27 cellular contexts compared by ENCODE assay signal in genomic region chr10:92997620-92998019, GRCh38.
A peak's percentile ranks its signal among the peaks of the same experiment; 100 is the strongest.
DNase-seq lines count a peak whose midpoint lies in the region; FAIRE-seq and TF ChIP-seq lines count a peak whose summit lies in the region.
"Had no signal": no experiment of that assay in that cellular context is flagged by ENCODE, and none has a peak within 500 bp of the region (broad histone marks: within the 10 kb centered on the region; RNA-seq: fewer than 3 reads in every experiment).

No MANE protein-coding gene starts in this region.

- H3K27ac ChIP-seq in GM23248 (no peak overlapping the region), astrocyte (ENCODE audit: low read depth, low read length) (no peak overlapping the region)
- H3K27ac ChIP-seq: body of pancreas, dorsolateral prefrontal cortex, gastrocnemius medialis, HL-60, neutrophil, suprapubic skin had no signal

- H3K79me2 ChIP-seq in GM23248 (ENCODE audit: insufficient read depth) (no peaks in the 10 kb centered on the region), astrocyte (ENCODE audit: insufficient read depth, low read length) (no peaks in the 10 kb centered on the region)

- no peaks in the 10 kb centered on the region for H3K9me3 Mint-ChIP-seq in astrocyte (ENCODE audit: unreplicated experiment)
- H3K9me3 Mint-ChIP-seq: activated CD4-positive, alpha-beta memory T cell treated with anti-CD3 and anti-CD28 coated beads, Interleukin-2, amount 10 ng/mL, durations not matched to agents 7 days and 5 days; naive thymus-derived CD4-positive, alpha-beta T cell; stimulated activated effector memory CD8-positive, alpha-beta T cell treated with anti-CD3 and anti-CD28 coated beads, Interleukin-12 subunit alpha, Interleukin-12 subunit beta, amount 100 ng/mL, for 72 hours had no signal

- no peak overlapping the region for H3K4me3 Mint-ChIP-seq in astrocyte (ENCODE audit: unreplicated experiment)
- H3K4me3 Mint-ChIP-seq: activated CD4-positive, alpha-beta memory T cell treated with anti-CD3 and anti-CD28 coated beads, Interleukin-2, amount 10 ng/mL, durations not matched to agents 7 days and 5 days; naive thymus-derived CD4-positive, alpha-beta T cell; stimulated activated effector memory CD8-positive, alpha-beta T cell treated with anti-CD3 and anti-CD28 coated beads, Interleukin-12 subunit alpha, Interleukin-12 subunit beta, amount 100 ng/mL, for 72 hours had no signal

- in situ Hi-C loops in GM23248 (cut with MboI), result no loop called here

- H3K4me3 ChIP-seq in GM23248, result no peak overlapping the region
- H3K4me3 ChIP-seq in astrocyte (ENCODE audit: insufficient read depth, low read depth, low read length), result no peak overlapping the region
- H3K4me3 ChIP-seq: body of pancreas, dorsolateral prefrontal cortex, gastrocnemius medialis, suprapubic skin had no signal

- FAIRE-seq in astrocyte (lab: Jason Lieb, UNC), result no peak
- FAIRE-seq: H1, urothelium cell line had no signal

- no peaks in the 10 kb centered on the region for H4K20me1 ChIP-seq in GM23248 (ENCODE audit: insufficient read depth)
- no peaks in the 10 kb centered on the region for H4K20me1 ChIP-seq in astrocyte (ENCODE audit: insufficient read depth, low read length)

- no peak for TF ChIP-seq CTCF in astrocyte (IDR thresholded peaks at IDR 0.05; ENCODE audit: insufficient read depth, low read depth, low read length)

- peaks cover 12% of the 10 kb centered on the region for H3K4me1 Mint-ChIP-seq in astrocyte (ENCODE audit: low read depth, unreplicated experiment)

- no peaks in the 10 kb centered on the region for H3K27me3 Mint-ChIP-seq in astrocyte (ENCODE audit: low read depth, unreplicated experiment)
- H3K27me3 Mint-ChIP-seq: activated CD4-positive, alpha-beta memory T cell treated with anti-CD3 and anti-CD28 coated beads, Interleukin-2, amount 10 ng/mL, durations not matched to agents 7 days and 5 days; naive thymus-derived CD4-positive, alpha-beta T cell had no signal

- no peaks in the 10 kb centered on the region for H3K36me3 Mint-ChIP-seq in astrocyte (ENCODE audit: low read depth, unreplicated experiment)
- H3K36me3 Mint-ChIP-seq: stimulated activated effector memory CD8-positive, alpha-beta T cell treated with anti-CD3 and anti-CD28 coated beads, Interleukin-12 subunit alpha, Interleukin-12 subunit beta, amount 100 ng/mL, for 72 hours had no signal

- DNase-seq in AG20443 (ENCODE audit: low spot score), result peak; percentile 7
- DNase-seq in GM23248, result peak; percentile 21
- DNase-seq in astrocyte (ENCODE audit: low read depth), result no peak
- DNase-seq in myocyte (ENCODE audit: low read depth), result peak; percentile 34
- DNase-seq in cerebellar nuclear complex (lab: John Stamatoyannopoulos, UW), result no peak
- DNase-seq in stimulated activated CD4-positive, alpha-beta T cell treated with anti-CD3 and anti-CD28 coated beads, Interleukin-12 subunit alpha, Interleukin-12 subunit beta, amount 100 ng/mL, for 4 hours, result no peak
- DNase-seq in NCI-H1694 (lab: John Stamatoyannopoulos, UW), result no peak
- DNase-seq: activated CD4-positive, alpha-beta memory T cell treated with anti-CD3 and anti-CD28 coated beads, Interleukin-2, amount 10 ng/mL, durations not matched to agents 7 days and 5 days; activated CD4-positive, alpha-beta T cell treated with anti-CD3 and anti-CD28 coated beads for 1 hour; activated CD8-positive, alpha-beta memory T cell treated with anti-CD3 and anti-CD28 coated beads, Interleukin-2, amount 50 U/mL, for 4 hours; activated naive CD4-positive, alpha-beta T cell; body of pancreas; dorsolateral prefrontal cortex; gastrocnemius medialis; hippocampal formation; naive thymus-derived CD4-positive, alpha-beta T cell; NCI-H146; NCI-H2107; NCI-H748 treated with DMSO at 0.1 percent for 48 hours; SHP77; stimulated activated CD4-positive, alpha-beta T cell treated with anti-CD3 and anti-CD28 coated beads, Interleukin-4, amount 100 ng/mL, for 4 hours had no signal

- no peak overlapping the region for H3K9ac ChIP-seq in GM23248
- no peak overlapping the region for H3K9ac ChIP-seq in astrocyte (ENCODE audit: low read length)

- H3K4me1 ChIP-seq in GM23248 (ENCODE audit: insufficient read depth) (peaks cover 5% of the 10 kb centered on the region; the same call in 1 of the 2 replicates), astrocyte (ENCODE audit: insufficient read depth, low read length) (no peaks in the 10 kb centered on the region)
- H3K4me1 ChIP-seq: body of pancreas, gastrocnemius medialis, suprapubic skin had no signal

- H3K27ac Mint-ChIP-seq in astrocyte (ENCODE audit: unreplicated experiment), result peak overlapping the region; percentile 19
- H3K27ac Mint-ChIP-seq: activated CD4-positive, alpha-beta memory T cell treated with anti-CD3 and anti-CD28 coated beads, Interleukin-2, amount 10 ng/mL, durations not matched to agents 7 days and 5 days; naive thymus-derived CD4-positive, alpha-beta T cell; stimulated activated effector memory CD8-positive, alpha-beta T cell treated with anti-CD3 and anti-CD28 coated beads, Interleukin-12 subunit alpha, Interleukin-12 subunit beta, amount 100 ng/mL, for 72 hours had no signal

- peaks cover 4% of the 10 kb centered on the region for H3K9me3 ChIP-seq in GM23248 (ENCODE audit: low read depth)
- no peaks in the 10 kb centered on the region for H3K9me3 ChIP-seq in astrocyte (ENCODE audit: insufficient read depth, low read depth, low read length)
- H3K9me3 ChIP-seq: body of pancreas, gastrocnemius medialis, neutrophil, suprapubic skin had no signal

- H3F3A ChIP-seq in GM23248 (ENCODE audit: insufficient read depth), result peaks cover 15% of the 10 kb centered on the region; the same call in 1 of the 2 replicates

- H2AFZ ChIP-seq in GM23248, result no peak overlapping the region
- no peak overlapping the region for H2AFZ ChIP-seq in astrocyte (ENCODE audit: low read depth, low read length)

- H3K27me3 ChIP-seq in GM23248 (replicated peaks; ENCODE audit: insufficient read depth) (no peaks in the 10 kb centered on the region), astrocyte (ENCODE audit: insufficient read depth, low read length) (no peaks in the 10 kb centered on the region)
- H3K27me3 ChIP-seq: body of pancreas, dorsolateral prefrontal cortex, gastrocnemius medialis, neutrophil, suprapubic skin had no signal

- no peak overlapping the region for H3K4me2 ChIP-seq in GM23248 (ENCODE audit: unreplicated experiment)
- H3K4me2 ChIP-seq in astrocyte (ENCODE audit: low read length), result no peak overlapping the region

- no peaks in the 10 kb centered on the region for H3K9me2 ChIP-seq in GM23248 (ENCODE audit: insufficient read depth)

- H3K36me3 ChIP-seq in GM23248 (ENCODE audit: low read depth) (no peaks in the 10 kb centered on the region), astrocyte (ENCODE audit: insufficient read depth, low read length) (no peaks in the 10 kb centered on the region)
- H3K36me3 ChIP-seq: suprapubic skin had no signal

Comparison
In these comparisons a context has a peak if more than half of its experiments do, and no peak if none do; other contexts are left out.
1. DNase-seq: peak in AG20443 (single experiment), GM23248 (single experiment) and myocyte (single experiment); none in astrocyte (single experiment), cerebellar nuclear complex (0 of 2), stimulated activated CD4-positive, alpha-beta T cell treated with anti-CD3 and anti-CD28 coated beads, Interleukin-12 subunit alpha, Interleukin-12 subunit beta, amount 100 ng/mL, for 4 hours (single experiment) and NCI-H1694 (single experiment).